In the genomic region with DNA sequence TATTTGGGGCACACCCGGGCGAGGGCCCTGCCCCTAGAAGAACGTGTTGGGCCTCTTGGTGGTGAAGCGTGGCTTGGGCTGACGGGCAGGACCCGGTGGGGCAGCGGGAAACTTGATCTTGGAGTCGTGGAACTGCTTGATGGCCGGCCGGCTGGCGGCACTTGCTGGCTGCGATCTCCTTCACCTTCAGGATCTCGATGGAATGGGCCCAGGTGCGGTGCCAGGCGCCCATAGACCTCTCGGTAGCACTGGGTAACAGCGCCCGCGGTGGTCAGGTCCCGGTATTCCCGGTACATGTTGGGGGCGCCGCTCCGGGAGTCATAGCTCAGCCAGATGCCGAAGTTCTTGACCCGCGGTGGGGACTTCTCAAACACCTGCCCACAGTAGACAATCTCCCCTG, we compare ENCODE assay signal across 37 cellular contexts.
"Had no signal": no experiment of that assay in that cellular context is flagged by ENCODE, and none has a peak within 500 bp of the region (broad histone marks: within the 10 kb centered on the region; RNA-seq: fewer than 3 reads in every experiment).

No MANE protein-coding gene starts in this region.

- DNase-seq: activated effector memory CD4-positive, alpha-beta T cell treated with anti-CD3 and anti-CD28 coated beads, Interleukin-2, amount 50 U/mL, for 16 hours; activated effector memory CD4-positive, alpha-beta T cell treated with Interleukin-2 at 50 U/mL for 16 hours; activated gamma-delta T cell; activated gamma-delta T cell treated with Interleukin-2 at 50 U/mL for 16 hours; activated naive CD4-positive, alpha-beta T cell; activated naive CD4-positive, alpha-beta T cell treated with anti-CD3 and anti-CD28 coated beads for 36 hours; activated naive CD4-positive, alpha-beta T cell treated with anti-CD3 and anti-CD28 coated beads, Interleukin-2, amount 10 ng/mL, durations not matched to agents 7 days and 5 days; activated naive CD4-positive, alpha-beta T cell treated with anti-CD3 and anti-CD28 coated beads, Interleukin-2, amount 50 U/mL, for 16 hours; activated naive CD4-positive, alpha-beta T cell treated with Interleukin-2 at 50 U/mL for 16 hours; activated naive CD8-positive, alpha-beta T cell treated with anti-CD3 and anti-CD28 coated beads for 36 hours; activated naive CD8-positive, alpha-beta T cell treated with anti-CD3 and anti-CD28 coated beads, Interleukin-2, amount 10 ng/mL, durations not matched to agents 7 days and 5 days; activated naive CD8-positive, alpha-beta T cell treated with anti-CD3 and anti-CD28 coated beads, Interleukin-2, amount 50 U/mL, for 24 hours; activated T-cell treated with anti-CD3 and anti-CD28 coated beads, Interleukin-2, amount 50 U/mL, for 1 hour; activated T-cell treated with anti-CD3 and anti-CD28 coated beads, Interleukin-2, amount 50 U/mL, for 24 hours; activated T-cell treated with anti-CD3 and anti-CD28 coated beads, Interleukin-2, amount 50 U/mL, for 4 hours; activated T-cell treated with anti-CD3 and anti-CD28 coated beads, Interleukin-2, amount 50 U/mL, for 72 hours; adrenal gland; amniotic stem cell; amygdala; anterior cingulate cortex; aorta; body of pancreas; brain microvascular endothelial cell; caudate nucleus; central memory CD4-positive, alpha-beta T cell; cerebellar nuclear complex had no signal

- H3K4me1 ChIP-seq: adrenal gland, ascending aorta, body of pancreas, breast epithelium had no signal

- H3K4me3 Mint-ChIP-seq: activated naive CD4-positive, alpha-beta T cell treated with anti-CD3 and anti-CD28 coated beads for 36 hours; activated naive CD4-positive, alpha-beta T cell treated with anti-CD3 and anti-CD28 coated beads, Interleukin-2, amount 10 ng/mL, durations not matched to agents 7 days and 5 days; activated naive CD4-positive, alpha-beta T cell treated with anti-CD3 and anti-CD28 coated beads, Interleukin-2, amount 50 U/mL, for 24 hours; activated naive CD8-positive, alpha-beta T cell; activated naive CD8-positive, alpha-beta T cell treated with anti-CD3 and anti-CD28 coated beads for 36 hours; activated naive CD8-positive, alpha-beta T cell treated with anti-CD3 and anti-CD28 coated beads, Interleukin-2, amount 10 ng/mL, durations not matched to agents 7 days and 5 days; activated naive CD8-positive, alpha-beta T cell treated with anti-CD3 and anti-CD28 coated beads, Interleukin-2, amount 50 U/mL, for 24 hours; activated T-cell treated with anti-CD3 and anti-CD28 coated beads, Interleukin-2, amount 50 U/mL, for 24 hours; activated T-cell treated with anti-CD3 and anti-CD28 coated beads, Interleukin-2, amount 50 U/mL, for 4 hours; activated T-cell treated with anti-CD3 and anti-CD28 coated beads, Interleukin-2, amount 50 U/mL, for 72 hours; activated T-helper 1 cell treated with anti-CD3 and anti-CD28 coated beads, Interleukin-12 subunit alpha, Interleukin-12 subunit beta, Interleukin-2, Interleukin-4 antibody, amounts not matched to agents 30 ng/mL and 10 ng/mL and 1 ng/mL, durations not matched to agents 14 hours and 24 hours and 36 hours; activated T-helper 17 cell treated with anti-CD3 and anti-CD28 coated beads, Interleukin-2, amount 50 U/mL, for 72 hours; brain; central memory CD8-positive, alpha-beta T cell had no signal

- H3K4me1 Mint-ChIP-seq: activated naive CD4-positive, alpha-beta T cell treated with anti-CD3 and anti-CD28 coated beads, Interleukin-2, amount 10 ng/mL, durations not matched to agents 7 days and 5 days; activated naive CD4-positive, alpha-beta T cell treated with anti-CD3 and anti-CD28 coated beads, Interleukin-2, amount 50 U/mL, for 24 hours; activated T-helper 17 cell treated with anti-CD3 and anti-CD28 coated beads, Interleukin-2, amount 50 U/mL, for 72 hours; brain; central memory CD8-positive, alpha-beta T cell had no signal

- H3K27ac ChIP-seq: adrenal gland, ascending aorta, body of pancreas, brain microvascular endothelial cell, breast epithelium, cardiac muscle cell had no signal

- H3K4me3 ChIP-seq: adrenal gland, ascending aorta, body of pancreas, breast epithelium, cardiac muscle cell had no signal

- H3K27ac Mint-ChIP-seq: activated naive CD4-positive, alpha-beta T cell treated with anti-CD3 and anti-CD28 coated beads for 36 hours; activated naive CD4-positive, alpha-beta T cell treated with anti-CD3 and anti-CD28 coated beads, Interleukin-2, amount 10 ng/mL, durations not matched to agents 7 days and 5 days; activated naive CD4-positive, alpha-beta T cell treated with anti-CD3 and anti-CD28 coated beads, Interleukin-2, amount 50 U/mL, for 24 hours; activated naive CD4-positive, alpha-beta T cell treated with anti-CD3 and anti-CD28 coated beads, Interleukin-2, amount 50 U/mL, for 72 hours; activated naive CD8-positive, alpha-beta T cell; activated naive CD8-positive, alpha-beta T cell treated with anti-CD3 and anti-CD28 coated beads for 36 hours; activated naive CD8-positive, alpha-beta T cell treated with anti-CD3 and anti-CD28 coated beads, Interleukin-2, amount 10 ng/mL, durations not matched to agents 7 days and 5 days; activated naive CD8-positive, alpha-beta T cell treated with anti-CD3 and anti-CD28 coated beads, Interleukin-2, amount 50 U/mL, for 24 hours; activated T-cell treated with anti-CD3 and anti-CD28 coated beads, Interleukin-2, amount 50 U/mL, for 24 hours; activated T-cell treated with anti-CD3 and anti-CD28 coated beads, Interleukin-2, amount 50 U/mL, for 72 hours; activated T-helper 1 cell treated with anti-CD3 and anti-CD28 coated beads, Interleukin-12 subunit alpha, Interleukin-12 subunit beta, Interleukin-2, Interleukin-4 antibody, amounts not matched to agents 30 ng/mL and 10 ng/mL and 1 ng/mL, durations not matched to agents 14 hours and 24 hours and 36 hours; activated T-helper 17 cell treated with anti-CD3 and anti-CD28 coated beads, Interleukin-2, amount 50 U/mL, for 72 hours; activated T-helper 2 cell treated with anti-CD3 and anti-CD28 coated beads, Interferon-gamma antibody, Interleukin-2, Interleukin-4, amounts not matched to agents 10 μg/mL and 5 μg/mL and 100 μg/mL, durations not matched to agents 14 hours and 24 hours and 36 hours; brain had no signal

- H3K27me3 ChIP-seq: adrenal gland, ascending aorta, body of pancreas, brain microvascular endothelial cell, breast epithelium, cardiac muscle cell had no signal

- ATAC-seq: activated naive CD4-positive, alpha-beta T cell treated with anti-CD3 and anti-CD28 coated beads, Interleukin-2, amount 50 U/mL, for 72 hours; activated naive CD8-positive, alpha-beta T cell treated with anti-CD3 and anti-CD28 coated beads, Interleukin-2, amount 50 U/mL, for 24 hours; activated T-cell treated with anti-CD3 and anti-CD28 coated beads, Interleukin-2, amount 50 U/mL, for 4 hours; activated T-cell treated with anti-CD3 and anti-CD28 coated beads, Interleukin-2, amount 50 U/mL, for 72 hours; activated T-helper 17 cell treated with anti-CD3 and anti-CD28 coated beads, Interleukin-2, amount 50 U/mL, for 72 hours; body of pancreas had no signal

- H3K27me3 Mint-ChIP-seq: activated naive CD4-positive, alpha-beta T cell treated with anti-CD3 and anti-CD28 coated beads, Interleukin-2, amount 10 ng/mL, durations not matched to agents 7 days and 5 days; activated naive CD4-positive, alpha-beta T cell treated with anti-CD3 and anti-CD28 coated beads, Interleukin-2, amount 50 U/mL, for 24 hours; activated naive CD8-positive, alpha-beta T cell; activated naive CD8-positive, alpha-beta T cell treated with anti-CD3 and anti-CD28 coated beads for 36 hours; activated naive CD8-positive, alpha-beta T cell treated with anti-CD3 and anti-CD28 coated beads, Interleukin-2, amount 10 ng/mL, durations not matched to agents 7 days and 5 days; activated naive CD8-positive, alpha-beta T cell treated with anti-CD3 and anti-CD28 coated beads, Interleukin-2, amount 50 U/mL, for 24 hours; activated T-cell treated with anti-CD3 and anti-CD28 coated beads, Interleukin-2, amount 50 U/mL, for 24 hours; activated T-helper 17 cell treated with anti-CD3 and anti-CD28 coated beads, Interleukin-2, amount 50 U/mL, for 72 hours; brain; central memory CD8-positive, alpha-beta T cell had no signal

- H3K9me3 ChIP-seq: adrenal gland, ascending aorta, body of pancreas, breast epithelium had no signal

- H3K9me3 Mint-ChIP-seq: activated naive CD4-positive, alpha-beta T cell treated with anti-CD3 and anti-CD28 coated beads for 36 hours; activated naive CD4-positive, alpha-beta T cell treated with anti-CD3 and anti-CD28 coated beads, Interleukin-2, amount 10 ng/mL, durations not matched to agents 7 days and 5 days; activated naive CD4-positive, alpha-beta T cell treated with anti-CD3 and anti-CD28 coated beads, Interleukin-2, amount 50 U/mL, for 24 hours; activated naive CD4-positive, alpha-beta T cell treated with anti-CD3 and anti-CD28 coated beads, Interleukin-2, amount 50 U/mL, for 72 hours; activated naive CD8-positive, alpha-beta T cell treated with anti-CD3 and anti-CD28 coated beads for 36 hours; activated naive CD8-positive, alpha-beta T cell treated with anti-CD3 and anti-CD28 coated beads, Interleukin-2, amount 10 ng/mL, durations not matched to agents 7 days and 5 days; activated naive CD8-positive, alpha-beta T cell treated with anti-CD3 and anti-CD28 coated beads, Interleukin-2, amount 50 U/mL, for 24 hours; activated T-cell treated with anti-CD3 and anti-CD28 coated beads, Interleukin-2, amount 50 U/mL, for 24 hours; activated T-cell treated with anti-CD3 and anti-CD28 coated beads, Interleukin-2, amount 50 U/mL, for 4 hours; activated T-cell treated with anti-CD3 and anti-CD28 coated beads, Interleukin-2, amount 50 U/mL, for 72 hours; activated T-helper 1 cell treated with anti-CD3 and anti-CD28 coated beads, Interleukin-12 subunit alpha, Interleukin-12 subunit beta, Interleukin-2, Interleukin-4 antibody, amounts not matched to agents 30 ng/mL and 10 ng/mL and 1 ng/mL, durations not matched to agents 14 hours and 24 hours and 36 hours; activated T-helper 17 cell treated with anti-CD3 and anti-CD28 coated beads, Interleukin-2, amount 50 U/mL, for 72 hours; activated T-helper 2 cell treated with anti-CD3 and anti-CD28 coated beads, Interferon-gamma antibody, Interleukin-2, Interleukin-4, amounts not matched to agents 10 μg/mL and 5 μg/mL and 100 μg/mL, durations not matched to agents 14 hours and 24 hours and 36 hours; brain; central memory CD8-positive, alpha-beta T cell had no signal

- H3K36me3 ChIP-seq: breast epithelium had no signal
